Comparison of ENCODE assay signal across 14 cellular contexts in the genomic region with DNA sequence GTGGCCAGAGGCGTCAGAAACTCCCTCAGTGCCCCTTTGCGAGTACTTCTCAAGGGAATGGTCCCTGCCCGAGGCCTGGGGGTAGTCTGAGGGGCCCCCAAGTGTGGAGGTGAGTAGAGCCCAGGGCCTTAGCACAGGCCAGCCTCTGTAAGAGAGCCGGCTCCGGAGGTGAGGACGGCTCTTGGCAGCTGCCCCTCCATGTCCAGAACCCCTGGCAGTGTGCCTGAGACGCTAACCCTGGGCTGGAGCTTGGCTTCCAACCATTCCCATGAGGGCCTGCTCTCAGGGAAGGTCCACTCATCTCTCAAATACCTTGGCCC.
DNase-seq lines count a peak whose midpoint lies in the region; ATAC-seq and TF ChIP-seq lines count a peak whose summit lies in the region.
"Had no signal": no experiment of that assay in that cellular context is flagged by ENCODE, and none has a peak within 500 bp of the region (broad histone marks: within the 10 kb centered on the region; RNA-seq: fewer than 3 reads in every experiment).

No MANE protein-coding gene starts in this region.

- H3K4me3 ChIP-seq in right atrium auricular region (no peak overlapping the region), ovary (no peak overlapping the region)
- H3K4me3 ChIP-seq: A549, HAP-1 had no signal

- TF ChIP-seq CTCF in right atrium auricular region (IDR thresholded peaks at IDR 0.05) (no peak), osteocyte (IDR thresholded peaks at IDR 0.05) (no peak), ovary (IDR thresholded peaks at IDR 0.05) (no peak)

- H3K9me3 Mint-ChIP-seq in osteocyte (ENCODE audit: unreplicated experiment) = no peaks in the 10 kb centered on the region
- H3K9me3 Mint-ChIP-seq: CD8-positive, alpha-beta T cell had no signal

- DNase-seq in Right ventricle myocardium superior (peak; percentile 70), right atrium auricular region (ENCODE audit: low spot score) (no peak), left ventricle myocardium superior (peak; percentile 80), osteocyte (ENCODE audit: extremely low spot score, unreplicated experiment) (peak; percentile 78), ovary (no peak)
- DNase-seq: CD8-positive, alpha-beta T cell; COR-L47; DMS153; DND-41; GDM1 had no signal

- no peak for TF ChIP-seq EP300 in ovary (IDR thresholded peaks at IDR 0.05)

- peaks cover 4% of the 10 kb centered on the region for H3K27me3 Mint-ChIP-seq in osteocyte (ENCODE audit: unreplicated experiment)

- no peak overlapping the region for H3K4me3 Mint-ChIP-seq in osteocyte (ENCODE audit: unreplicated experiment)
- H3K4me3 Mint-ChIP-seq: CD14-positive monocyte; CD8-positive, alpha-beta T cell had no signal

- 68 to 85% (median 84%) methylated on average over 7 of the region's 7 CpGs for WGBS in ovary, 3 donors

- no peaks in the 10 kb centered on the region for H3K4me1 Mint-ChIP-seq in osteocyte (ENCODE audit: unreplicated experiment)

- peaks cover 0 to 4% of the 10 kb centered on the region in 2 donors for H3K27me3 ChIP-seq in right atrium auricular region
- H3K27me3 ChIP-seq in ovary = no peaks in the 10 kb centered on the region

- H3K27ac ChIP-seq in right atrium auricular region (no peak overlapping the region), ovary (no peak overlapping the region)
- H3K27ac ChIP-seq: A549 had no signal

- H3K36me3 Mint-ChIP-seq in osteocyte (ENCODE audit: unreplicated experiment) = no peaks in the 10 kb centered on the region
- H3K36me3 Mint-ChIP-seq: CD14-positive monocyte; CD8-positive, alpha-beta T cell had no signal

- no peaks in the 10 kb centered on the region for H3K9me3 ChIP-seq in right atrium auricular region
- no peaks in the 10 kb centered on the region for H3K9me3 ChIP-seq in ovary
- H3K9me3 ChIP-seq: A549, HAP-1 had no signal

- no peaks in the 10 kb centered on the region for H3K36me3 ChIP-seq in right atrium auricular region
- H3K36me3 ChIP-seq in ovary = no peaks in the 10 kb centered on the region
- H3K36me3 ChIP-seq: HAP-1 had no signal

- no peak overlapping the region for H3K27ac Mint-ChIP-seq in osteocyte (ENCODE audit: unreplicated experiment)
- H3K27ac Mint-ChIP-seq: CD8-positive, alpha-beta T cell had no signal

- intact Hi-C loops in Right ventricle myocardium superior (cut with DNase I) = no loop called here
- intact Hi-C loops in left ventricle myocardium superior (cut with micrococcal nuclease) = no loop called here
- intact Hi-C loops in ovary (cut with DNase I) = no loop called here

- H3K4me1 ChIP-seq in right atrium auricular region (peaks cover 0 to 4% of the 10 kb centered on the region in 2 donors), ovary (ENCODE audit: insufficient read depth) (peaks cover 2% of the 10 kb centered on the region)
- H3K4me1 ChIP-seq: A549, HAP-1 had no signal

- peak; percentile 82 for ATAC-seq in Right ventricle myocardium superior (ENCODE audit: poor library complexity)
- ATAC-seq in left ventricle myocardium superior = peak; percentile 83
- no peak for ATAC-seq in GM21423 (IDR thresholded peaks at IDR 0.05; ENCODE audit: unreplicated experiment)
- ATAC-seq: A549; CD8-positive, alpha-beta T cell had no signal

- no peak for TF ChIP-seq POLR2A in ovary (IDR thresholded peaks at IDR 0.05)

Comparison
In these comparisons a context has a peak if more than half of its experiments do, and no peak if none do; other contexts are left out.
1. DNase-seq: peak in Right ventricle myocardium superior (single experiment), left ventricle myocardium superior (single experiment) and osteocyte (single experiment); none in right atrium auricular region (single experiment) and ovary (0 of 5).